In genomic region chr22:39206491-39206890, GRCh38 we compare ENCODE assay signal across 25 cellular contexts. TPM values are rescaled to one million over a fixed set of nuclear protein-coding genes. Genes with fewer than 3 reads are reported as not detected.
DNase-seq lines count a peak whose midpoint lies in the region; ATAC-seq and TF ChIP-seq lines count a peak whose summit lies in the region.
"Had no signal": no experiment of that assay in that cellular context is flagged by ENCODE, and none has a peak within 500 bp of the region (broad histone marks: within the 10 kb centered on the region; RNA-seq: fewer than 3 reads in every experiment).

No MANE protein-coding gene starts in this region.

- H4K20me1 ChIP-seq in GM23338 (replicated peaks; ENCODE audit: insufficient read depth): no peaks in the 10 kb centered on the region

- H2BK120ac ChIP-seq in neuronal stem cell (ENCODE audit: low read depth, low read length): no peak overlapping the region

- H3K4me1 ChIP-seq in CD8-positive, alpha-beta memory T cell (ENCODE audit: insufficient read depth, low read length): no peaks in the 10 kb centered on the region
- peaks cover 2% of the 10 kb centered on the region; the same call in 1 of the 2 replicates for H3K4me1 ChIP-seq in GM23338 (ENCODE audit: insufficient read depth)
- peaks cover 0 to 15% of the 10 kb centered on the region in 2 donors for H3K4me1 ChIP-seq in neuronal stem cell (ENCODE audit: control insufficient read depth in 2 of 2, insufficient read depth in 1 of 2, low read depth in 1 of 2, low read length in 2 of 2)

- no peak overlapping the region for H4K8ac ChIP-seq in neuronal stem cell (ENCODE audit: low read depth, low read length)

- peaks cover 40 to 50% (median 41%) of the 10 kb centered on the region in 3 donors for H3K4me1 Mint-ChIP-seq in CD8-positive, alpha-beta memory T cell
- H3K4me1 Mint-ChIP-seq in GM23338: peaks cover 26% of the 10 kb centered on the region

- CTCF ChIA-PET in CD8-positive, alpha-beta memory T cell (lab: Charles Lee): interaction anchor here (0.7 to 5.1 kb wide), 10 partner anchors 9 to 203 kb away, joined by 3 to 29 read pairs (median 5); partner anchors contain the start of gene PDGFB

- H2BK15ac ChIP-seq in neuronal stem cell (ENCODE audit: low read length): no peak overlapping the region

- no CpG with 5 or more reads among the region's 7 CpGs for WGBS in neuronal stem cell (ENCODE audit: extremely low coverage in 2 of 2, insufficient read length in 2 of 2, insufficient replicate concordance in 1 of 2), 2 donors

- H3K9me2 ChIP-seq in GM23338 (ENCODE audit: insufficient read depth): 0 out of 2 replicates have a peak, but pooled peaks cover 4% of the 10 kb centered on the region
- H3K9me2 ChIP-seq: SK-N-SH had no signal

- H3K36me3 ChIP-seq in CD8-positive, alpha-beta memory T cell (ENCODE audit: insufficient read depth, low read length): no peaks in the 10 kb centered on the region
- no peaks in the 10 kb centered on the region for H3K36me3 ChIP-seq in GM23338 (ENCODE audit: insufficient read depth)
- H3K36me3 ChIP-seq in neuronal stem cell (replicated peaks in 1 of 2; ENCODE audit: control insufficient read depth in 2 of 2, insufficient read depth in 2 of 2, low read length in 2 of 2): no peaks in the 10 kb centered on the region
- H3K36me3 ChIP-seq: Peyer's patch had no signal

- H3K27me3 ChIP-seq in CD8-positive, alpha-beta memory T cell (ENCODE audit: insufficient read depth, low read length, poor library complexity, severe bottlenecking): no peaks in the 10 kb centered on the region
- H3K27me3 ChIP-seq in GM23338 (ENCODE audit: insufficient read depth): no peaks in the 10 kb centered on the region
- H3K27me3 ChIP-seq in neuronal stem cell (ENCODE audit: control insufficient read depth in 3 of 3, insufficient read depth in 3 of 3, low read depth in 1 of 3, low read length in 3 of 3): no peaks in the 10 kb centered on the region
- H3K27me3 ChIP-seq: Peyer's patch had no signal

- no peak overlapping the region for H3K4me3 ChIP-seq in CD8-positive, alpha-beta memory T cell (ENCODE audit: low read length)
- H3K4me3 ChIP-seq in GM23338: no peak overlapping the region
- H3K4me3 ChIP-seq in coronary artery: no peak overlapping the region
- H3K4me3 ChIP-seq in neuronal stem cell (ENCODE audit: low read length in 2 of 2): no peak overlapping the region
- H3K4me3 ChIP-seq: Peyer's patch had no signal

- POLR2A ChIA-PET in CD8-positive, alpha-beta memory T cell (lab: Charles Lee): interaction anchor here (0.7 to 2.6 kb wide), 8 partner anchors 17 to 348 kb away, joined by 3 to 15 read pairs (median 5); partner anchors contain the start of genes PDGFB and RPL3

- no peak for ATAC-seq in GM23338
- no peak for ATAC-seq in HG03354 (IDR thresholded peaks at IDR 0.05; ENCODE audit: poor library complexity, severe bottlenecking, unreplicated experiment)
- no peak for ATAC-seq in GM18870 (IDR thresholded peaks at IDR 0.05; ENCODE audit: unreplicated experiment)
- no peak for ATAC-seq in GM19452 (IDR thresholded peaks at IDR 0.05; ENCODE audit: unreplicated experiment)
- ATAC-seq: HepG2 had no signal

- peaks cover 3% of the 10 kb centered on the region; the same call in 1 of the 2 replicates for H3F3A ChIP-seq in GM23338 (replicated peaks; ENCODE audit: low read depth)

- H3K4me2 ChIP-seq in GM23338 (no peak overlapping the region), neuronal stem cell (ENCODE audit: insufficient read depth, low read length, poor library complexity, severe bottlenecking) (no peak overlapping the region)
- H3K4me2 ChIP-seq: SK-N-SH had no signal

- no peak overlapping the region for H3K14ac ChIP-seq in neuronal stem cell (ENCODE audit: low read length)

- H3K27ac ChIP-seq in CD8-positive, alpha-beta memory T cell (ENCODE audit: low read depth, low read length): no peak overlapping the region
- H3K27ac ChIP-seq in GM23338 (ENCODE audit: low read depth) (no peak overlapping the region), coronary artery (no peak overlapping the region), neuronal stem cell (replicated peaks; ENCODE audit: low read length) (no peak overlapping the region)
- H3K27ac ChIP-seq: Peyer's patch had no signal

- no peak for TF ChIP-seq CTCF in GM23338 (conservative IDR thresholded peaks at IDR 0.05; ENCODE audit: low read depth in 2 of 2)
- no peak for TF ChIP-seq CTCF in coronary artery (IDR thresholded peaks at IDR 0.05)

- H2AFZ ChIP-seq in GM23338 (no peak overlapping the region), neuronal stem cell (ENCODE audit: low read length) (no peak overlapping the region)

- H2AK5ac ChIP-seq in neuronal stem cell (ENCODE audit: low read depth, low read length): peak overlapping the region; percentile 83

- peak overlapping the region in 6 of 8 donors; percentile 61 to 96 (median 87) for H3K27ac Mint-ChIP-seq in CD8-positive, alpha-beta memory T cell
- H3K27ac Mint-ChIP-seq in GM23338: 0 out of 2 replicates have a peak overlapping the region, but pooled peaks have one; percentile 52
- H3K27ac Mint-ChIP-seq: activated CD8-positive, alpha-beta memory T cell treated with anti-CD3 and anti-CD28 coated beads, Interleukin-2, amount 10 ng/mL, durations not matched to agents 7 days and 5 days had no signal

- H4K91ac ChIP-seq in neuronal stem cell (ENCODE audit: low read depth, low read length, poor library complexity): no peak overlapping the region

- H3K18ac ChIP-seq in neuronal stem cell (ENCODE audit: low read length): peak overlapping the region; percentile 11

- no peak for DNase-seq in CD8-positive, alpha-beta memory T cell
- DNase-seq in GM23338 (ENCODE audit: low spot score): no peak
- DNase-seq in coronary artery (ENCODE audit: low spot score): peak; percentile 29
- DNase-seq in neuronal stem cell (ENCODE audit: low spot score): no peak
- no peak for DNase-seq in 8988T
- DNase-seq: activated CD4-positive, alpha-beta T cell treated with anti-CD3 and anti-CD28 coated beads, Interleukin-2, amount 10 ng/mL, durations not matched to agents 24 days and 14 days; activated CD8-positive, alpha-beta memory T cell treated with anti-CD3 and anti-CD28 coated beads, Interleukin-2, amount 10 ng/mL, durations not matched to agents 7 days and 5 days; central memory CD4-positive, alpha-beta T cell; H7; mesendoderm; NCI-H1048; NCI-H187; NCI-H2171 treated with DMSO at 0.1 percent for 48 hours; NCI-H526; occipital lobe; SK-N-SH; stimulated activated CD4-positive, alpha-beta T cell treated with anti-CD3 and anti-CD28 coated beads, Interleukin-2, amount 100 ng/mL, for 48 hours; T-helper 2 cell had no signal

- no peak overlapping the region for H3K4ac ChIP-seq in neuronal stem cell (ENCODE audit: low read length)

- H3K9me3 Mint-ChIP-seq in CD8-positive, alpha-beta memory T cell: no peaks in the 10 kb centered on the region
- H3K9me3 Mint-ChIP-seq in GM23338: no peaks in the 10 kb centered on the region; the same call in 1 of the 3 replicates
- H3K9me3 Mint-ChIP-seq: activated CD4-positive, alpha-beta T cell treated with anti-CD3 and anti-CD28 coated beads, Interleukin-2, amount 10 ng/mL, durations not matched to agents 24 days and 14 days; activated naive CD4-positive, alpha-beta T cell treated with anti-CD3 and anti-CD28 coated beads, Interleukin-2, amount 50 U/mL, for 72 hours; stimulated activated memory B cell treated with anti-CD40 and anti-IgM and Interleukin-4, amounts not matched to agents 10 μg/mL and 1 μg/mL and 100 μg/mL, for 72 hours had no signal

- no peaks in the 10 kb centered on the region for H3K79me2 ChIP-seq in GM23338 (replicated peaks; ENCODE audit: insufficient read depth)

- no peaks in the 10 kb centered on the region for H3K79me1 ChIP-seq in neuronal stem cell (ENCODE audit: low read depth, low read length)

- H3K23ac ChIP-seq in neuronal stem cell (ENCODE audit: low read depth, low read length, poor library complexity): no peak overlapping the region

- peak overlapping the region in 6 of 7 donors; percentile 41 to 80 (median 56) for H3K4me3 Mint-ChIP-seq in CD8-positive, alpha-beta memory T cell
- H3K4me3 Mint-ChIP-seq in GM23338: no peak overlapping the region
- H3K4me3 Mint-ChIP-seq: activated CD4-positive, alpha-beta T cell treated with anti-CD3 and anti-CD28 coated beads, Interleukin-2, amount 10 ng/mL, durations not matched to agents 24 days and 14 days; activated CD8-positive, alpha-beta memory T cell treated with anti-CD3 and anti-CD28 coated beads, Interleukin-2, amount 10 ng/mL, durations not matched to agents 7 days and 5 days; stimulated activated memory B cell treated with anti-CD40 and anti-IgM and Interleukin-4, amounts not matched to agents 10 μg/mL and 1 μg/mL and 100 μg/mL, for 72 hours had no signal

- no peaks in the 10 kb centered on the region for H3K36me3 Mint-ChIP-seq in CD8-positive, alpha-beta memory T cell
- H3K36me3 Mint-ChIP-seq in GM23338 (ENCODE audit: low read depth): peaks cover 3% of the 10 kb centered on the region; the same call in 2 of the 3 replicates
- H3K36me3 Mint-ChIP-seq: activated CD8-positive, alpha-beta memory T cell treated with anti-CD3 and anti-CD28 coated beads, Interleukin-2, amount 10 ng/mL, durations not matched to agents 7 days and 5 days; activated naive CD4-positive, alpha-beta T cell treated with anti-CD3 and anti-CD28 coated beads, Interleukin-2, amount 50 U/mL, for 72 hours; stimulated activated memory B cell treated with anti-CD40 and anti-IgM and Interleukin-4, amounts not matched to agents 10 μg/mL and 1 μg/mL and 100 μg/mL, for 72 hours had no signal

- H2BK12ac ChIP-seq in neuronal stem cell (ENCODE audit: low read length): no peak overlapping the region

- peaks cover 0 to 7% of the 10 kb centered on the region in 2 donors for H3K27me3 Mint-ChIP-seq in CD8-positive, alpha-beta memory T cell
- H3K27me3 Mint-ChIP-seq in GM23338 (ENCODE audit: insufficient read depth, low read depth, poor library complexity): peaks cover 14% of the 10 kb centered on the region

- no peak overlapping the region for H3K9ac ChIP-seq in neuronal stem cell (ENCODE audit: low read depth, low read length, poor library complexity)
- H3K9ac ChIP-seq: SK-N-SH had no signal

- H3K9me3 ChIP-seq in CD8-positive, alpha-beta memory T cell (ENCODE audit: low read length): no peaks in the 10 kb centered on the region
- H3K9me3 ChIP-seq in neuronal stem cell (replicated peaks in 1 of 2; ENCODE audit: control insufficient read depth in 2 of 2, insufficient read depth in 1 of 2, low read depth in 1 of 2, low read length in 2 of 2): no peaks in the 10 kb centered on the region
- H3K9me3 ChIP-seq: Peyer's patch, SK-N-SH had no signal

- H2BK5ac ChIP-seq in neuronal stem cell (ENCODE audit: low read length): no peak overlapping the region

RNA-seq across cellular contexts. Expression of gene PDGFB, which starts 38.3 kb away (rescaled TPM):
- 1 to 10 TPM; 2.3 to 3.0 TPM for total RNA-seq in CD8-positive, alpha-beta memory T cell
- 18.2 TPM for polyA plus RNA-seq in CD8-positive, alpha-beta memory T cell
- 5.2 and 8.0 TPM in 2 replicates for total RNA-seq in GM23338 (2014; rRNA removed; shearing (Covaris generic))
- 1.9 and 2.2 TPM in 2 replicates for polyA plus RNA-seq in GM23338 (2016; fragmentation: Nextera tagmentation; extraction: Ambion mirVana)
- 2.6 TPM for polyA plus RNA-seq in neuronal stem cell (2013, experiment 1 of 2)
- 2.8 TPM for polyA plus RNA-seq in neuronal stem cell (2013, experiment 2 of 2)

RNA-seq across cellular contexts. Expression of gene CBX7, which starts 54.0 kb away (rescaled TPM):
- total RNA-seq in CD8-positive, alpha-beta memory T cell: 10 to 100 TPM; 26.1 to 26.4 TPM
- 29.7 TPM for polyA plus RNA-seq in CD8-positive, alpha-beta memory T cell
- 11.5 and 12.7 TPM in 2 replicates for total RNA-seq in GM23338 (2014; rRNA removed; shearing (Covaris generic))
- polyA plus RNA-seq in GM23338 (2016; fragmentation: Nextera tagmentation; extraction: Ambion mirVana): 2.6 and 2.8 TPM in 2 replicates
- polyA plus RNA-seq in neuronal stem cell (2013, experiment 1 of 2): 9.3 TPM
- 9.2 TPM for polyA plus RNA-seq in neuronal stem cell (2013, experiment 2 of 2)
